8 cellular contexts compared by ENCODE assay signal in the genomic region with DNA sequence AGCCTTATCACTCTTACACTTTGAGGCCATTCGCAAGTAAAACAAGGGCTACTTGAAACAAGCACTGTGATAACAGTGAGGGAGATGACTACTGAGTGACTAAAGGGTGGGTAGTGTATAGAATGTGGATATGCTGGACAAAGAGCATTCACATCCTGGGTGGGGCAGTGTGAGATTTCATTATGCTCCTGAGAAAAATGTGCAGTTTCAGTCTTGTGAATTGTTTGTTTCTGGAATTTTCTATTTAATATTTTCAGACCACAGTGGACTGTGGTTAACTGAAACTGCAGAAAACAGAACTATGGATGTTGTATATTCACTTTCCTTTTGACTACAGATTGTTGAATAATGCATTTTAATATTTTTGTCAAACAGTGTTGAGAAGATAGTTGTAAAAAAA. TPM values are rescaled to one million over a fixed set of nuclear protein-coding genes. Genes with fewer than 3 reads are reported as not detected.
A peak's percentile ranks its signal among the peaks of the same experiment; 100 is the strongest.
DNase-seq lines count a peak whose midpoint lies in the region; ATAC-seq, FAIRE-seq and TF ChIP-seq lines count a peak whose summit lies in the region.

No MANE protein-coding gene starts in this region.

- no peak overlapping the region for H3K27ac Mint-ChIP-seq in activated naive CD8-positive, alpha-beta T cell treated with anti-CD3 and anti-CD28 coated beads, Interleukin-2, amount 10 ng/mL, durations not matched to agents 7 days and 5 days
- no peak overlapping the region for H3K27ac Mint-ChIP-seq in activated naive CD8-positive, alpha-beta T cell treated with anti-CD3 and anti-CD28 coated beads for 36 hours

- no peak for DNase-seq in activated naive CD8-positive, alpha-beta T cell treated with anti-CD3 and anti-CD28 coated beads, Interleukin-2, amount 10 ng/mL, durations not matched to agents 7 days and 5 days
- no peak for DNase-seq in activated naive CD8-positive, alpha-beta T cell treated with anti-CD3 and anti-CD28 coated beads for 36 hours
- DNase-seq in bronchial epithelial cell (ENCODE audit: low read depth) (peak; percentile 96), upper lobe of right lung (no peak), SHP77 treated with DMSO at 0.1 percent for 48 hours (lab: John Stamatoyannopoulos, UW) (no peak), GF-D8 (lab: John Stamatoyannopoulos, UW) (no peak)
- DNase-seq in effector memory CD4-positive, alpha-beta T cell = no peak

- ATAC-seq in activated naive CD8-positive, alpha-beta T cell treated with anti-CD3 and anti-CD28 coated beads, Interleukin-2, amount 10 ng/mL, durations not matched to agents 7 days and 5 days (ENCODE audit: low read depth) = peak; percentile 39
- ATAC-seq in HG03196 (IDR thresholded peaks at IDR 0.05; ENCODE audit: unreplicated experiment) = peak; percentile 80
- ATAC-seq in upper lobe of right lung = peak; percentile 45

- H3K4me3 ChIP-seq in bronchial epithelial cell (ENCODE audit: low read depth, low read length) = no peak overlapping the region
- no peak overlapping the region for H3K4me3 ChIP-seq in upper lobe of right lung
- no peak overlapping the region for H3K4me3 ChIP-seq in effector memory CD4-positive, alpha-beta T cell (ENCODE audit: insufficient read depth, low read depth, low read length, poor library complexity, severe bottlenecking)

- no peak overlapping the region for H3K27ac ChIP-seq in upper lobe of right lung
- no peak overlapping the region for H3K27ac ChIP-seq in effector memory CD4-positive, alpha-beta T cell (ENCODE audit: insufficient read depth, low read length, poor library complexity, severe bottlenecking)

- peaks cover 15% of the 10 kb centered on the region for H3K9me3 Mint-ChIP-seq in activated naive CD8-positive, alpha-beta T cell treated with anti-CD3 and anti-CD28 coated beads, Interleukin-2, amount 10 ng/mL, durations not matched to agents 7 days and 5 days
- peaks cover 8% of the 10 kb centered on the region for H3K9me3 Mint-ChIP-seq in activated naive CD8-positive, alpha-beta T cell treated with anti-CD3 and anti-CD28 coated beads for 36 hours

- intact Hi-C loops in upper lobe of right lung (cut with DNase I) = no loop called here

- no peaks in the 10 kb centered on the region for H3K9me3 ChIP-seq in upper lobe of right lung
- no peaks in the 10 kb centered on the region for H3K9me3 ChIP-seq in effector memory CD4-positive, alpha-beta T cell (ENCODE audit: control insufficient read depth, low read length)

- H3K4me1 Mint-ChIP-seq in activated naive CD8-positive, alpha-beta T cell treated with anti-CD3 and anti-CD28 coated beads, Interleukin-2, amount 10 ng/mL, durations not matched to agents 7 days and 5 days = peaks cover 13% of the 10 kb centered on the region
- peaks cover 20% of the 10 kb centered on the region for H3K4me1 Mint-ChIP-seq in activated naive CD8-positive, alpha-beta T cell treated with anti-CD3 and anti-CD28 coated beads for 36 hours

- TF ChIP-seq CTCF in bronchial epithelial cell (IDR thresholded peaks at IDR 0.05; ENCODE audit: insufficient read depth, low read length, severe bottlenecking) = no peak
- no peak for TF ChIP-seq CTCF in upper lobe of right lung (IDR thresholded peaks at IDR 0.05)

- H3K27me3 Mint-ChIP-seq in activated naive CD8-positive, alpha-beta T cell treated with anti-CD3 and anti-CD28 coated beads, Interleukin-2, amount 10 ng/mL, durations not matched to agents 7 days and 5 days = no peaks in the 10 kb centered on the region
- H3K27me3 Mint-ChIP-seq in activated naive CD8-positive, alpha-beta T cell treated with anti-CD3 and anti-CD28 coated beads for 36 hours = no peaks in the 10 kb centered on the region

- H3K4me1 ChIP-seq in upper lobe of right lung = no peaks in the 10 kb centered on the region
- no peaks in the 10 kb centered on the region for H3K4me1 ChIP-seq in effector memory CD4-positive, alpha-beta T cell (ENCODE audit: control insufficient read depth, insufficient read depth, low read length, poor library complexity, severe bottlenecking)

- H3K36me3 ChIP-seq in bronchial epithelial cell (ENCODE audit: control insufficient read depth, insufficient read depth, low read length) (no peaks in the 10 kb centered on the region), upper lobe of right lung (peaks cover 11% of the 10 kb centered on the region)
- peaks cover 15% of the 10 kb centered on the region for H3K36me3 ChIP-seq in effector memory CD4-positive, alpha-beta T cell (ENCODE audit: control insufficient read depth, insufficient read depth, low read length)

- POLR2A ChIA-PET in activated naive CD8-positive, alpha-beta T cell treated with anti-CD3 and anti-CD28 coated beads, Interleukin-2, amount 10 ng/mL, durations not matched to agents 7 days and 5 days (lab: Charles Lee) = no interaction called here

- H3K4me3 Mint-ChIP-seq in activated naive CD8-positive, alpha-beta T cell treated with anti-CD3 and anti-CD28 coated beads, Interleukin-2, amount 10 ng/mL, durations not matched to agents 7 days and 5 days = no peak overlapping the region
- no peak overlapping the region for H3K4me3 Mint-ChIP-seq in activated naive CD8-positive, alpha-beta T cell treated with anti-CD3 and anti-CD28 coated beads for 36 hours

- H3K36me3 Mint-ChIP-seq in activated naive CD8-positive, alpha-beta T cell treated with anti-CD3 and anti-CD28 coated beads, Interleukin-2, amount 10 ng/mL, durations not matched to agents 7 days and 5 days = peaks cover 72% of the 10 kb centered on the region
- H3K36me3 Mint-ChIP-seq in activated naive CD8-positive, alpha-beta T cell treated with anti-CD3 and anti-CD28 coated beads for 36 hours = peaks cover 65% of the 10 kb centered on the region

- FAIRE-seq in bronchial epithelial cell (lab: Jason Lieb, UNC) = no peak

- H3K27me3 ChIP-seq in bronchial epithelial cell (ENCODE audit: control insufficient read depth, insufficient read depth, low read length) (no peaks in the 10 kb centered on the region), upper lobe of right lung (no peaks in the 10 kb centered on the region)
- no peaks in the 10 kb centered on the region for H3K27me3 ChIP-seq in effector memory CD4-positive, alpha-beta T cell (replicated peaks; ENCODE audit: control insufficient read depth, insufficient read depth, low read length, poor library complexity, severe bottlenecking)

RNA-seq across cellular contexts. Expression of a gene that starts 25.1 kb away (rescaled TPM):
- total RNA-seq in activated naive CD8-positive, alpha-beta T cell treated with anti-CD3 and anti-CD28 coated beads, Interleukin-2, amount 10 ng/mL, durations not matched to agents 7 days and 5 days = 1 to 10 TPM; 6.0 to 7.1 TPM
- total RNA-seq in activated naive CD8-positive, alpha-beta T cell treated with anti-CD3 and anti-CD28 coated beads for 36 hours = not detected
- total RNA-seq in bronchial epithelial cell (not detected in 2 replicates), upper lobe of right lung (6.8 TPM)
